ENCODE assay signal across 11 cellular contexts in genomic region chr15:63192604-63193206, GRCh38. TPM values are rescaled to one million over a fixed set of nuclear protein-coding genes. Genes with fewer than 3 reads are reported as not detected.
DNase-seq lines count a peak whose midpoint lies in the region; ATAC-seq, FAIRE-seq and TF ChIP-seq lines count a peak whose summit lies in the region.
"Had no signal": no experiment of that assay in that cellular context is flagged by ENCODE, and none has a peak within 500 bp of the region (broad histone marks: within the 10 kb centered on the region; RNA-seq: fewer than 3 reads in every experiment).

No MANE protein-coding gene starts in this region.

- H3K4me1 ChIP-seq in OCI-LY1 (ENCODE audit: insufficient read depth, low read length, severe bottlenecking) (peaks cover 77% of the 10 kb centered on the region), GM12878 (ENCODE audit: control insufficient read depth, insufficient read depth, low read length) (peaks cover 37% of the 10 kb centered on the region)

- WGBS in GM12878 (ENCODE audit: insufficient coverage, insufficient replicate concordance, low lambda C conversion rate, missing lambda C conversion rate), result 15% methylated on average over 5 of the region's 5 CpGs

- H3K4me2 ChIP-seq in OCI-LY1 (ENCODE audit: low read length) (peak overlapping the region; percentile 98), GM12878 (ENCODE audit: control insufficient read depth, insufficient read depth) (peak overlapping the region; percentile 85)

- peaks cover 12% of the 10 kb centered on the region for H3F3A ChIP-seq in OCI-LY1 (ENCODE audit: insufficient read depth, low read length)

- SMC1A ChIA-PET in GM12878 (lab: Charles Lee; ENCODE audit: uncharacterized antibody, unreplicated experiment), result interaction anchor here (0.9 to 8.8 kb wide), 14 partner anchors 11 to 146 kb away, joined by 3 to 252 read pairs (median 9); partner anchors contain the start of genes APH1B and RPS27L

- RAD21 ChIA-PET in GM12878 (lab: Charles Lee; ENCODE audit: unreplicated experiment), result interaction anchor here (1.0 to 6.4 kb wide), 15 partner anchors 10 to 901 kb away, joined by 3 to 58 read pairs (median 5); partner anchors contain the start of genes CIAO2A, RPS27L and USP3

- BruUV-seq in GM12878 (replicated peaks; lab: Mats Ljungman, UMichigan), result no TSS peak

- no peaks in the 10 kb centered on the region for H3K9me3 ChIP-seq in OCI-LY1 (ENCODE audit: low read length)
- no peaks in the 10 kb centered on the region for H3K9me3 ChIP-seq in GM12878 (replicated peaks; ENCODE audit: control insufficient read depth, insufficient read depth, low read length)
- H3K9me3 ChIP-seq: MG63 had no signal

- in situ Hi-C loops in GM12878 (cut with MboI), result no loop called here

- FAIRE-seq in GM12878 (lab: Jason Lieb, UNC), result no peak

- ATAC-seq in GM12878 (peak; percentile 11), Right ventricle myocardium inferior (no peak)
- ATAC-seq: sciatic nerve had no signal

- CTCF ChIA-PET in GM12878 (lab: Yijun Ruan, JAX), result interaction anchor here (0.7 to 8.7 kb wide), 12 partner anchors 11 to 364 kb away, joined by 3 to 90 read pairs (median 4); partner anchors contain the start of gene RPS27L

- H3K4me3 ChIP-seq in GM12864 (ENCODE audit: low read depth, low read length) (peak overlapping the region; percentile 41), OCI-LY1 (ENCODE audit: low read depth, low read length, poor library complexity, severe bottlenecking) (peak overlapping the region; percentile 88), GM12878 (peak overlapping the region; percentile 96), skin epidermis (peak overlapping the region in 1 of 7 experiments; percentile 65)
- H3K4me3 ChIP-seq: MG63 had no signal

- H3K36me3 ChIP-seq in OCI-LY1 (ENCODE audit: insufficient read depth, low read length) (no peaks in the 10 kb centered on the region), GM12878 (ENCODE audit: control insufficient read depth in 2 of 2, insufficient read depth in 2 of 2, low read length in 1 of 2) (peaks cover 0 to 2% of the 10 kb centered on the region in 2 experiments; a peak in 1 of 4 replicates)
- H3K36me3 ChIP-seq: MG63 had no signal

- H3K79me2 ChIP-seq in OCI-LY1 (ENCODE audit: insufficient read depth, low read length) (peaks cover 56% of the 10 kb centered on the region), GM12878 (ENCODE audit: control insufficient read depth, insufficient read depth, low read length) (peaks cover 82% of the 10 kb centered on the region)

- no peaks in the 10 kb centered on the region for H4K20me1 ChIP-seq in OCI-LY1 (ENCODE audit: insufficient read depth, low read length)
- no peaks in the 10 kb centered on the region for H4K20me1 ChIP-seq in GM12878 (ENCODE audit: control insufficient read depth, insufficient read depth)

- DNase-seq in GM12864 (ENCODE audit: low read depth) (no peak), GM12878 (ENCODE audit: low read depth, low spot score) (no peak), nucleus accumbens (lab: John Stamatoyannopoulos, UW) (no peak), ecto neural progenitor cell (ENCODE audit: low spot score) (no peak), MV-4-11 (lab: John Stamatoyannopoulos, UW) (no peak), Right ventricle myocardium inferior (ENCODE audit: missing footprints) (no peak)
- DNase-seq: MG63, NCI-H510A had no signal

- peak overlapping the region; percentile 35; the same call in 1 of the 2 replicates for H3K9ac ChIP-seq in OCI-LY1 (ENCODE audit: low read length)
- H3K9ac ChIP-seq in GM12878 (ENCODE audit: control insufficient read depth, insufficient read depth, low read length), result peak overlapping the region; percentile 54

- intact Hi-C loops in GM12878 (cut with micrococcal nuclease; ENCODE audit: unreplicated experiment), result loop anchor here (2.0 to 10.0 kb wide), 3 partner anchors 45 to 312 kb away; partner anchors contain the start of genes APH1B and USP3
- intact Hi-C loops in Right ventricle myocardium inferior (cut with DNase I), result loop anchor here (5.0 kb wide), 1 partner anchor 50 kb away; no protein-coding TSS in a partner anchor

- TF ChIP-seq POLR2A in GM12878 (IDR thresholded peaks at IDR 0.05; ENCODE audit: low read depth, low read length), result no peak

- H3K27me3 ChIP-seq in OCI-LY1 (ENCODE audit: insufficient read depth, low read length) (no peaks in the 10 kb centered on the region), GM12878 (replicated peaks in 1 of 2; ENCODE audit: control insufficient read depth in 2 of 2, insufficient read depth in 2 of 2, low read length in 1 of 2) (no peaks in the 10 kb centered on the region)
- H3K27me3 ChIP-seq: MG63 had no signal

- no peak overlapping the region for H2AFZ ChIP-seq in OCI-LY1 (ENCODE audit: low read length)
- no peak overlapping the region for H2AFZ ChIP-seq in GM12878 (ENCODE audit: control insufficient read depth, low read depth, low read length)

- POLR2A ChIA-PET in GM12878 (lab: Charles Lee), result interaction anchor here (0.6 to 8.6 kb wide), 10 partner anchors 10 to 89 kb away, joined by 3 to 118 read pairs (median 4); partner anchors contain the start of gene RPS27L

- no peak for TF ChIP-seq RAD21 in GM12878 (IDR thresholded peaks at IDR 0.05; ENCODE audit: insufficient read depth, low read depth, low read length)

- H3K9me2 ChIP-seq in OCI-LY1 (ENCODE audit: low read depth, low read length), result no peaks in the 10 kb centered on the region

- no peak for TF ChIP-seq EP300 in GM12878 (IDR thresholded peaks at IDR 0.05; ENCODE audit: borderline replicate concordance in 1 of 2, control insufficient read depth in 1 of 2, low read depth in 2 of 2, low read length in 2 of 2)

- TF ChIP-seq CTCF in GM12864 (IDR thresholded peaks at IDR 0.05; ENCODE audit: low read depth, low read length, missing control alignments), result no peak
- no peak for TF ChIP-seq CTCF in OCI-LY1 (IDR thresholded peaks at IDR 0.05; ENCODE audit: low read length)
- TF ChIP-seq CTCF in GM12878 (IDR thresholded peaks at IDR 0.05 in 2 of 3, conservative IDR thresholded peaks at IDR 0.05 in 1 of 3; ENCODE audit: control insufficient read depth in 2 of 3, extremely low read depth in 1 of 3, insufficient read depth in 1 of 3, low read depth in 3 of 3, low read length in 3 of 3), result no peak

- H3K27ac ChIP-seq in OCI-LY1 (ENCODE audit: low read depth, low read length, poor library complexity, severe bottlenecking) (peak overlapping the region; percentile 94), GM12878 (ENCODE audit: control insufficient read depth, insufficient read depth) (peak overlapping the region; percentile 86), skin epidermis (peak overlapping the region in 16 of 21 experiments; percentile 6 to 95 (median 27))

TF ChIP-seq in GM12878, 131 proteins besides CTCF, POLR2A, EP300 and RAD21:
- TF ChIP-seq POLR2AphosphoS5 (IDR thresholded peaks at IDR 0.05; ENCODE audit: low read length) (no peak), EED (IDR thresholded peaks at IDR 0.05; ENCODE audit: low read depth) (0 out of 2 replicates have a peak, but pooled peaks have one; percentile 10), ZNF622 (IDR thresholded peaks at IDR 0.05) (no peak), ESRRA (IDR thresholded peaks at IDR 0.05; ENCODE audit: low read length) (no peak), TBL1XR1 (IDR thresholded peaks at IDR 0.05; ENCODE audit: low read depth, low read length) (no peak), ZNF274 (IDR thresholded peaks at IDR 0.05; ENCODE audit: insufficient read depth, insufficient read length) (no peak), POLR2AphosphoS2 (IDR thresholded peaks at IDR 0.05; ENCODE audit: low read depth, low read length) (no peak), EGR1 (IDR thresholded peaks at IDR 0.05; ENCODE audit: borderline replicate concordance in 1 of 2, low read depth in 2 of 2, low read length in 2 of 2) (no peak), JUNB (IDR thresholded peaks at IDR 0.05) (peak; percentile 63), MTA3 (IDR thresholded peaks at IDR 0.05; ENCODE audit: borderline replicate concordance, low read length) (0 out of 2 replicates have a peak, but pooled peaks have one; percentile 28)

RNA-seq across cellular contexts. Expression of gene RAB8B, which starts 3.3 kb away (rescaled TPM):
- 40.8 and 42.3 TPM in 2 replicates for total RNA-seq in GM12878 (2013; cell fraction: nucleolus; rRNA removed)
- 52.0 and 71.2 TPM in 2 replicates for total RNA-seq in GM12878 (2014; rRNA removed)
- 98.5 and 104 TPM in 2 replicates for total RNA-seq in GM12878 (2014; rRNA removed; fragmentation: Illumina TruSeq; extraction: Trizol)
- total RNA-seq in GM12878 (2021), result 71.7 and 73.1 TPM in 2 replicates
- 23.3 TPM for polyA plus RNA-seq in GM12878 (2011; ENCODE audit: low read depth)
- polyA plus RNA-seq in GM12878 (2011; rRNA removed), result 76.0 and 120 TPM in 2 replicates
- polyA plus RNA-seq in GM12878 (2011; cell fraction: cytosol; rRNA removed), result 25.1 and 48.1 TPM in 2 replicates
- polyA plus RNA-seq in GM12878 (2011; cell fraction: nucleus; rRNA removed), result 32.8 and 39.5 TPM in 2 replicates
- 47.5 and 47.8 TPM in 2 replicates for polyA plus RNA-seq in GM12878 (2012)
- 76.4 and 123 TPM in 2 replicates for polyA plus RNA-seq in GM12878 (2014; fragmentation: Illumina TruSeq; extraction: Trizol)
- polyA plus RNA-seq in GM12878 (2014; fragmentation: Nextera tagmentation; extraction: Ambion mirVana), result 10 to 100 TPM; 17.8 to 26.0 TPM
- polyA plus RNA-seq in GM12878 (2014; rRNA removed), result 49.0 and 53.4 TPM in 2 replicates
- polyA plus RNA-seq in GM12878 (2016; fragmentation: Nextera tagmentation; extraction: Ambion mirVana), result 10 to 100 TPM; 64.0 to 66.3 TPM
- 71.1 and 79.5 TPM in 2 replicates for polyA minus RNA-seq in GM12878 (2011; rRNA and poly(A)+ RNA removed)
- 107 and 133 TPM in 2 replicates for polyA minus RNA-seq in GM12878 (2011; cell fraction: cytosol; rRNA and poly(A)+ RNA removed)
- polyA minus RNA-seq in GM12878 (2011; cell fraction: nucleus; rRNA and poly(A)+ RNA removed), result 11.1 and 13.0 TPM in 2 replicates
- total RNA-seq in Right ventricle myocardium inferior, result 12.3 TPM

RNA-seq across cellular contexts. Expression of gene RPS27L, which starts 35.4 kb away (rescaled TPM):
- 60.8 and 66.7 TPM in 2 replicates for total RNA-seq in GM12878 (2013; cell fraction: nucleolus; rRNA removed)
- 141 and 166 TPM in 2 replicates for total RNA-seq in GM12878 (2014; rRNA removed)
- total RNA-seq in GM12878 (2014; rRNA removed; fragmentation: Illumina TruSeq; extraction: Trizol), result 169 and 170 TPM in 2 replicates
- 144 and 145 TPM in 2 replicates for total RNA-seq in GM12878 (2021)
- polyA plus RNA-seq in GM12878 (2011; ENCODE audit: low read depth), result 70.4 TPM
- polyA plus RNA-seq in GM12878 (2011; rRNA removed), result 265 and 363 TPM in 2 replicates
- polyA plus RNA-seq in GM12878 (2011; cell fraction: cytosol; rRNA removed), result 107 and 134 TPM in 2 replicates
- 65.9 and 76.8 TPM in 2 replicates for polyA plus RNA-seq in GM12878 (2011; cell fraction: nucleus; rRNA removed)
- 162 and 187 TPM in 2 replicates for polyA plus RNA-seq in GM12878 (2012)
- 133 and 151 TPM in 2 replicates for polyA plus RNA-seq in GM12878 (2014; fragmentation: Illumina TruSeq; extraction: Trizol)
- polyA plus RNA-seq in GM12878 (2014; fragmentation: Nextera tagmentation; extraction: Ambion mirVana), result 100 to 1,000 TPM; 468 to 596 TPM
- 157 and 175 TPM in 2 replicates for polyA plus RNA-seq in GM12878 (2014; rRNA removed)
- 100 to 1,000 TPM; 968 to 970 TPM for polyA plus RNA-seq in GM12878 (2016; fragmentation: Nextera tagmentation; extraction: Ambion mirVana)
- polyA minus RNA-seq in GM12878 (2011; rRNA and poly(A)+ RNA removed), result 31.7 and 43.2 TPM in 2 replicates
- 19.0 and 24.1 TPM in 2 replicates for polyA minus RNA-seq in GM12878 (2011; cell fraction: cytosol; rRNA and poly(A)+ RNA removed)
- 21.6 and 30.4 TPM in 2 replicates for polyA minus RNA-seq in GM12878 (2011; cell fraction: nucleus; rRNA and poly(A)+ RNA removed)
- 193 TPM for total RNA-seq in Right ventricle myocardium inferior

Comparison
In these comparisons a context has a peak if more than half of its experiments do, and no peak if none do; other contexts are left out.
1. H3K27ac ChIP-seq: peak in every context shown above with its lines; median percentile 94 in OCI-LY1; 86 in GM12878; 27 in skin epidermis.